1 cellular context compared by ENCODE assay signal in the genomic region with DNA sequence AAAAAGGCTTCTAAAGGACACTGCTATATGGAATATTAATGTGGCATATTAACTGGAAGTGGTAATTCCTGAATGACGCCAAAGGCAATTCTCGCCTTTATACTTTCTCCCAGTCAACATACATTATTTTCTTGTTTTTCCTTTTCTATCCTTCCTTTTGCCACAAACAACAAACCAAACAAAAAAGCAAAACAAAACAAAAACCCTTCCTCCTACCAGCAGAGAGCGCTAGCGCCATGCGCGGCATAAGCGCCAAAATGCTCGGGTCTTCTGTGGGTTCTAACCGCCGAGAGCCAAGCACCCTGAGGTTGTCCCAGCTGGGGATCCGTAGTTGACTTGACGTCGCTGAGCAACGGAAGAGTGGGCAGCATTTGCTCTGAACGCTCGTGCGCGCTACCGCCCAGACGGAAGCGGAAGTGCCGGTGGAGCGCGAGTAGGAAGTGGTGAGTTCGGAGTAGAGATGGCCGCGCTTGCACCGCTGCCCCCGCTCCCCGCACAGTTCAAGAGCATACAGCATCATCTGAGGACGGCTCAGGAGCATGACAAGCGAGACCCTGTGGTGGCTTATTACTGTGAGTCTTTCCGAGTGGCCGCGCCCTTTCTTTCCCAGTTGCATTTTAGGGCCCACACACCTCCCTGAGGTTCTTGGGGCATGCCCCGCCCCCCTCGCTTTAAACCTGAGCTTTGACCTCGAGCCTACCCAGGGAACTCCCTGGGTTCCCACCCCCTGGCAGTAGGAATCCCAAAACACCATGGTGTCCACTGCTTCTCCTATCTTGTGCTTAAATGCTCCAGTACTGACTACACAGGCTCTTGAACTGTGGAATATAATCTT.
TF ChIP-seq lines count a peak whose summit lies in the region.

A gene (minus strand): TSS at position 295 of the 835 bp plus-strand sequence. CDS start 58,464 bp downstream, outside the sequence.
A gene with protein sequence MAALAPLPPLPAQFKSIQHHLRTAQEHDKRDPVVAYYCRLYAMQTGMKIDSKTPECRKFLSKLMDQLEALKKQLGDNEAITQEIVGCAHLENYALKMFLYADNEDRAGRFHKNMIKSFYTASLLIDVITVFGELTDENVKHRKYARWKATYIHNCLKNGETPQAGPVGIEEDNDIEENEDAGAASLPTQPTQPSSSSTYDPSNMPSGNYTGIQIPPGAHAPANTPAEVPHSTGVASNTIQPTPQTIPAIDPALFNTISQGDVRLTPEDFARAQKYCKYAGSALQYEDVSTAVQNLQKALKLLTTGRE (plus strand): TSS at position 436 of the 835 bp plus-strand sequence. CDS start 25 bp downstream, at position 461.

TF ChIP-seq in WTC11, 78 proteins besides CTCF, POLR2A, EP300 and RAD21 (continued from another document and continues in another):
- TF ChIP-seq, protein P1, sequence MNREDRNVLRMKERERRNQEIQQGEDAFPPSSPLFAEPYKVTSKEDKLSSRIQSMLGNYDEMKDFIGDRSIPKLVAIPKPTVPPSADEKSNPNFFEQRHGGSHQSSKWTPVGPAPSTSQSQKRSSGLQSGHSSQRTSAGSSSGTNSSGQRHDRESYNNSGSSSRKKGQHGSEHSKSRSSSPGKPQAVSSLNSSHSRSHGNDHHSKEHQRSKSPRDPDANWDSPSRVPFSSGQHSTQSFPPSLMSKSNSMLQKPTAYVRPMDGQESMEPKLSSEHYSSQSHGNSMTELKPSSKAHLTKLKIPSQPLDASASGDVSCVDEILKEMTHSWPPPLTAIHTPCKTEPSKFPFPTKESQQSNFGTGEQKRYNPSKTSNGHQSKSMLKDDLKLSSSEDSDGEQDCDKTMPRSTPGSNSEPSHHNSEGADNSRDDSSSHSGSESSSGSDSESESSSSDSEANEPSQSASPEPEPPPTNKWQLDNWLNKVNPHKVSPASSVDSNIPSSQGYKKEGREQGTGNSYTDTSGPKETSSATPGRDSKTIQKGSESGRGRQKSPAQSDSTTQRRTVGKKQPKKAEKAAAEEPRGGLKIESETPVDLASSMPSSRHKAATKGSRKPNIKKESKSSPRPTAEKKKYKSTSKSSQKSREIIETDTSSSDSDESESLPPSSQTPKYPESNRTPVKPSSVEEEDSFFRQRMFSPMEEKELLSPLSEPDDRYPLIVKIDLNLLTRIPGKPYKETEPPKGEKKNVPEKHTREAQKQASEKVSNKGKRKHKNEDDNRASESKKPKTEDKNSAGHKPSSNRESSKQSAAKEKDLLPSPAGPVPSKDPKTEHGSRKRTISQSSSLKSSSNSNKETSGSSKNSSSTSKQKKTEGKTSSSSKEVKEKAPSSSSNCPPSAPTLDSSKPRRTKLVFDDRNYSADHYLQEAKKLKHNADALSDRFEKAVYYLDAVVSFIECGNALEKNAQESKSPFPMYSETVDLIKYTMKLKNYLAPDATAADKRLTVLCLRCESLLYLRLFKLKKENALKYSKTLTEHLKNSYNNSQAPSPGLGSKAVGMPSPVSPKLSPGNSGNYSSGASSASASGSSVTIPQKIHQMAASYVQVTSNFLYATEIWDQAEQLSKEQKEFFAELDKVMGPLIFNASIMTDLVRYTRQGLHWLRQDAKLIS (CRISPR knock-in tag; IDR thresholded peaks at IDR 0.05; ENCODE audit: borderline replicate concordance), result peak; percentile 61
- TF ChIP-seq ZNF671 (CRISPR knock-in tag; IDR thresholded peaks at IDR 0.05) (no peak), MYBL2 (CRISPR knock-in tag; IDR thresholded peaks at IDR 0.05) (peak; percentile 81; the same call in 1 of the 2 replicates), ZBTB21 (CRISPR knock-in tag; IDR thresholded peaks at IDR 0.05; ENCODE audit: borderline replicate concordance) (peak; percentile 81; the same call in 1 of the 2 replicates), ETV6 (CRISPR knock-in tag; IDR thresholded peaks at IDR 0.05) (peak; percentile 98), NR3C1 (CRISPR knock-in tag; conservative IDR thresholded peaks at IDR 0.05; ENCODE audit: low read depth) (no peak), JAZF1 (CRISPR knock-in tag; IDR thresholded peaks at IDR 0.05) (no peak), SMAD4 (CRISPR knock-in tag; IDR thresholded peaks at IDR 0.05) (no peak), FOXK1 (CRISPR knock-in tag; IDR thresholded peaks at IDR 0.05) (peak; percentile 90), MXD4 (CRISPR knock-in tag; IDR thresholded peaks at IDR 0.05; ENCODE audit: borderline replicate concordance) (no peak), FOXJ3 (CRISPR knock-in tag; IDR thresholded peaks at IDR 0.05; ENCODE audit: borderline replicate concordance) (no peak), ZNF423 (CRISPR knock-in tag; IDR thresholded peaks at IDR 0.05) (peak; percentile 19; the same call in 1 of the 2 replicates), JUN (CRISPR knock-in tag; IDR thresholded peaks at IDR 0.05) (0 out of 2 replicates have a peak, but pooled peaks have one; percentile 28), HMGA2 (CRISPR knock-in tag; IDR thresholded peaks at IDR 0.05) (no peak), FOXP1 (CRISPR knock-in tag; IDR thresholded peaks at IDR 0.05; ENCODE audit: borderline replicate concordance) (peak; percentile 88; the same call in 1 of the 2 replicates), GABPB1 (CRISPR knock-in tag; IDR thresholded peaks at IDR 0.05) (peak; percentile 83), TEAD4 (CRISPR knock-in tag; IDR thresholded peaks at IDR 0.05) (0 out of 2 replicates have a peak, but pooled peaks have one; percentile 35), ZNF396 (CRISPR knock-in tag; IDR thresholded peaks at IDR 0.05; ENCODE audit: borderline replicate concordance) (no peak)
- TF ChIP-seq, protein P2, sequence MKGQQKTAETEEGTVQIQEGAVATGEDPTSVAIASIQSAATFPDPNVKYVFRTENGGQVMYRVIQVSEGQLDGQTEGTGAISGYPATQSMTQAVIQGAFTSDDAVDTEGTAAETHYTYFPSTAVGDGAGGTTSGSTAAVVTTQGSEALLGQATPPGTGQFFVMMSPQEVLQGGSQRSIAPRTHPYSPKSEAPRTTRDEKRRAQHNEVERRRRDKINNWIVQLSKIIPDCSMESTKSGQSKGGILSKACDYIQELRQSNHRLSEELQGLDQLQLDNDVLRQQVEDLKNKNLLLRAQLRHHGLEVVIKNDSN (CRISPR knock-in tag; IDR thresholded peaks at IDR 0.05), result no peak
- TF ChIP-seq, protein P3, sequence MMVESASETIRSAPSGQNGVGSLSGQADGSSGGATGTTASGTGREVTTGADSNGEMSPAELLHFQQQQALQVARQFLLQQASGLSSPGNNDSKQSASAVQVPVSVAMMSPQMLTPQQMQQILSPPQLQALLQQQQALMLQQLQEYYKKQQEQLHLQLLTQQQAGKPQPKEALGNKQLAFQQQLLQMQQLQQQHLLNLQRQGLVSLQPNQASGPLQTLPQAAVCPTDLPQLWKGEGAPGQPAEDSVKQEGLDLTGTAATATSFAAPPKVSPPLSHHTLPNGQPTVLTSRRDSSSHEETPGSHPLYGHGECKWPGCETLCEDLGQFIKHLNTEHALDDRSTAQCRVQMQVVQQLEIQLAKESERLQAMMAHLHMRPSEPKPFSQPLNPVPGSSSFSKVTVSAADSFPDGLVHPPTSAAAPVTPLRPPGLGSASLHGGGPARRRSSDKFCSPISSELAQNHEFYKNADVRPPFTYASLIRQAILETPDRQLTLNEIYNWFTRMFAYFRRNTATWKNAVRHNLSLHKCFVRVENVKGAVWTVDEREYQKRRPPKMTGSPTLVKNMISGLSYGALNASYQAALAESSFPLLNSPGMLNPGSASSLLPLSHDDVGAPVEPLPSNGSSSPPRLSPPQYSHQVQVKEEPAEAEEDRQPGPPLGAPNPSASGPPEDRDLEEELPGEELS (CRISPR knock-in tag; IDR thresholded peaks at IDR 0.05), result peak; percentile 69; the same call in 1 of the 2 replicates
- TF ChIP-seq, protein P4, sequence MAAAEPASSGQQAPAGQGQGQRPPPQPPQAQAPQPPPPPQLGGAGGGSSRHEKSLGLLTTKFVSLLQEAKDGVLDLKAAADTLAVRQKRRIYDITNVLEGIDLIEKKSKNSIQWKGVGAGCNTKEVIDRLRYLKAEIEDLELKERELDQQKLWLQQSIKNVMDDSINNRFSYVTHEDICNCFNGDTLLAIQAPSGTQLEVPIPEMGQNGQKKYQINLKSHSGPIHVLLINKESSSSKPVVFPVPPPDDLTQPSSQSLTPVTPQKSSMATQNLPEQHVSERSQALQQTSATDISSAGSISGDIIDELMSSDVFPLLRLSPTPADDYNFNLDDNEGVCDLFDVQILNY (CRISPR knock-in tag; IDR thresholded peaks at IDR 0.05), result 0 out of 2 replicates have a peak, but pooled peaks have one; percentile 49
- TF ChIP-seq, protein P5, sequence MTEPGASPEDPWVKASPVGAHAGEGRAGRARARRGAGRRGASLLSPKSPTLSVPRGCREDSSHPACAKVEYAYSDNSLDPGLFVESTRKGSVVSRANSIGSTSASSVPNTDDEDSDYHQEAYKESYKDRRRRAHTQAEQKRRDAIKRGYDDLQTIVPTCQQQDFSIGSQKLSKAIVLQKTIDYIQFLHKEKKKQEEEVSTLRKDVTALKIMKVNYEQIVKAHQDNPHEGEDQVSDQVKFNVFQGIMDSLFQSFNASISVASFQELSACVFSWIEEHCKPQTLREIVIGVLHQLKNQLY (CRISPR knock-in tag; IDR thresholded peaks at IDR 0.05), result no peak
- TF ChIP-seq, protein P6, sequence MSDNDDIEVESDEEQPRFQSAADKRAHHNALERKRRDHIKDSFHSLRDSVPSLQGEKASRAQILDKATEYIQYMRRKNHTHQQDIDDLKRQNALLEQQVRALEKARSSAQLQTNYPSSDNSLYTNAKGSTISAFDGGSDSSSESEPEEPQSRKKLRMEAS (CRISPR knock-in tag; IDR thresholded peaks at IDR 0.05), result peak; percentile 90
- TF ChIP-seq, protein P7, sequence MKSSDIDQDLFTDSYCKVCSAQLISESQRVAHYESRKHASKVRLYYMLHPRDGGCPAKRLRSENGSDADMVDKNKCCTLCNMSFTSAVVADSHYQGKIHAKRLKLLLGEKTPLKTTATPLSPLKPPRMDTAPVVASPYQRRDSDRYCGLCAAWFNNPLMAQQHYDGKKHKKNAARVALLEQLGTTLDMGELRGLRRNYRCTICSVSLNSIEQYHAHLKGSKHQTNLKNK (CRISPR knock-in tag; IDR thresholded peaks at IDR 0.05), result no peak
- TF ChIP-seq, protein P8, sequence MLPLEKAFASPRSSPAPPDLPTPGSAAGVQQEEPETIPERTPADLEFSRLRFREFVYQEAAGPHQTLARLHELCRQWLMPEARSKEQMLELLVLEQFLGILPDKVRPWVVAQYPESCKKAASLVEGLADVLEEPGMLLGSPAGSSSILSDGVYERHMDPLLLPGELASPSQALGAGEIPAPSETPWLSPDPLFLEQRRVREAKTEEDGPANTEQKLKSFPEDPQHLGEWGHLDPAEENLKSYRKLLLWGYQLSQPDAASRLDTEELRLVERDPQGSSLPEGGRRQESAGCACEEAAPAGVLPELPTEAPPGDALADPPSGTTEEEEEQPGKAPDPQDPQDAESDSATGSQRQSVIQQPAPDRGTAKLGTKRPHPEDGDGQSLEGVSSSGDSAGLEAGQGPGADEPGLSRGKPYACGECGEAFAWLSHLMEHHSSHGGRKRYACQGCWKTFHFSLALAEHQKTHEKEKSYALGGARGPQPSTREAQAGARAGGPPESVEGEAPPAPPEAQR (CRISPR knock-in tag; IDR thresholded peaks at IDR 0.05), result no peak
- TF ChIP-seq, protein P9, sequence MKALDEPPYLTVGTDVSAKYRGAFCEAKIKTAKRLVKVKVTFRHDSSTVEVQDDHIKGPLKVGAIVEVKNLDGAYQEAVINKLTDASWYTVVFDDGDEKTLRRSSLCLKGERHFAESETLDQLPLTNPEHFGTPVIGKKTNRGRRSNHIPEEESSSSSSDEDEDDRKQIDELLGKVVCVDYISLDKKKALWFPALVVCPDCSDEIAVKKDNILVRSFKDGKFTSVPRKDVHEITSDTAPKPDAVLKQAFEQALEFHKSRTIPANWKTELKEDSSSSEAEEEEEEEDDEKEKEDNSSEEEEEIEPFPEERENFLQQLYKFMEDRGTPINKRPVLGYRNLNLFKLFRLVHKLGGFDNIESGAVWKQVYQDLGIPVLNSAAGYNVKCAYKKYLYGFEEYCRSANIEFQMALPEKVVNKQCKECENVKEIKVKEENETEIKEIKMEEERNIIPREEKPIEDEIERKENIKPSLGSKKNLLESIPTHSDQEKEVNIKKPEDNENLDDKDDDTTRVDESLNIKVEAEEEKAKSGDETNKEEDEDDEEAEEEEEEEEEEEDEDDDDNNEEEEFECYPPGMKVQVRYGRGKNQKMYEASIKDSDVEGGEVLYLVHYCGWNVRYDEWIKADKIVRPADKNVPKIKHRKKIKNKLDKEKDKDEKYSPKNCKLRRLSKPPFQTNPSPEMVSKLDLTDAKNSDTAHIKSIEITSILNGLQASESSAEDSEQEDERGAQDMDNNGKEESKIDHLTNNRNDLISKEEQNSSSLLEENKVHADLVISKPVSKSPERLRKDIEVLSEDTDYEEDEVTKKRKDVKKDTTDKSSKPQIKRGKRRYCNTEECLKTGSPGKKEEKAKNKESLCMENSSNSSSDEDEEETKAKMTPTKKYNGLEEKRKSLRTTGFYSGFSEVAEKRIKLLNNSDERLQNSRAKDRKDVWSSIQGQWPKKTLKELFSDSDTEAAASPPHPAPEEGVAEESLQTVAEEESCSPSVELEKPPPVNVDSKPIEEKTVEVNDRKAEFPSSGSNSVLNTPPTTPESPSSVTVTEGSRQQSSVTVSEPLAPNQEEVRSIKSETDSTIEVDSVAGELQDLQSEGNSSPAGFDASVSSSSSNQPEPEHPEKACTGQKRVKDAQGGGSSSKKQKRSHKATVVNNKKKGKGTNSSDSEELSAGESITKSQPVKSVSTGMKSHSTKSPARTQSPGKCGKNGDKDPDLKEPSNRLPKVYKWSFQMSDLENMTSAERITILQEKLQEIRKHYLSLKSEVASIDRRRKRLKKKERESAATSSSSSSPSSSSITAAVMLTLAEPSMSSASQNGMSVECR (CRISPR knock-in tag; IDR thresholded peaks at IDR 0.05; ENCODE audit: borderline replicate concordance), result peak; percentile 91; the same call in 1 of the 2 replicates
- TF ChIP-seq, protein P10, sequence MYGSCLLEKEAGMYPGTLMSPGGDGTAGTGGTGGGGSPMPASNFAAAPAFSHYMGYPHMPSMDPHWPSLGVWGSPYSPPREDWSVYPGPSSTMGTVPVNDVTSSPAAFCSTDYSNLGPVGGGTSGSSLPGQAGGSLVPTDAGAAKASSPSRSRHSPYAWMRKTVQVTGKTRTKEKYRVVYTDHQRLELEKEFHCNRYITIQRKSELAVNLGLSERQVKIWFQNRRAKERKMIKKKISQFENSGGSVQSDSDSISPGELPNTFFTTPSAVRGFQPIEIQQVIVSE (CRISPR knock-in tag; IDR thresholded peaks at IDR 0.05; ENCODE audit: borderline replicate concordance), result no peak
- TF ChIP-seq, protein P11, sequence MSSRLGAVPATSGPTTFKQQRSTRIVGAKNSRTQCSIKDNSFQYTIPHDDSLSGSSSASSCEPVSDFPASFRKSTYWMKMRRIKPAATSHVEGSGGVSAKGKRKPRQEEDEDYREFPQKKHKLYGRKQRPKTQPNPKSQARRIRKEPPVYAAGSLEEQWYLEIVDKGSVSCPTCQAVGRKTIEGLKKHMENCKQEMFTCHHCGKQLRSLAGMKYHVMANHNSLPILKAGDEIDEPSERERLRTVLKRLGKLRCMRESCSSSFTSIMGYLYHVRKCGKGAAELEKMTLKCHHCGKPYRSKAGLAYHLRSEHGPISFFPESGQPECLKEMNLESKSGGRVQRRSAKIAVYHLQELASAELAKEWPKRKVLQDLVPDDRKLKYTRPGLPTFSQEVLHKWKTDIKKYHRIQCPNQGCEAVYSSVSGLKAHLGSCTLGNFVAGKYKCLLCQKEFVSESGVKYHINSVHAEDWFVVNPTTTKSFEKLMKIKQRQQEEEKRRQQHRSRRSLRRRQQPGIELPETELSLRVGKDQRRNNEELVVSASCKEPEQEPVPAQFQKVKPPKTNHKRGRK (CRISPR knock-in tag; IDR thresholded peaks at IDR 0.05; ENCODE audit: borderline replicate concordance), result no peak
- TF ChIP-seq, protein P12, sequence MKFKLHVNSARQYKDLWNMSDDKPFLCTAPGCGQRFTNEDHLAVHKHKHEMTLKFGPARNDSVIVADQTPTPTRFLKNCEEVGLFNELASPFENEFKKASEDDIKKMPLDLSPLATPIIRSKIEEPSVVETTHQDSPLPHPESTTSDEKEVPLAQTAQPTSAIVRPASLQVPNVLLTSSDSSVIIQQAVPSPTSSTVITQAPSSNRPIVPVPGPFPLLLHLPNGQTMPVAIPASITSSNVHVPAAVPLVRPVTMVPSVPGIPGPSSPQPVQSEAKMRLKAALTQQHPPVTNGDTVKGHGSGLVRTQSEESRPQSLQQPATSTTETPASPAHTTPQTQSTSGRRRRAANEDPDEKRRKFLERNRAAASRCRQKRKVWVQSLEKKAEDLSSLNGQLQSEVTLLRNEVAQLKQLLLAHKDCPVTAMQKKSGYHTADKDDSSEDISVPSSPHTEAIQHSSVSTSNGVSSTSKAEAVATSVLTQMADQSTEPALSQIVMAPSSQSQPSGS (CRISPR knock-in tag; IDR thresholded peaks at IDR 0.05; ENCODE audit: borderline replicate concordance, low read depth), result no peak
